1 cellular context compared by ENCODE assay signal in genomic region chr2:46988733-46989481, GRCh38.
TF ChIP-seq lines count a peak whose summit lies in the region.

No MANE protein-coding gene starts in this region.

TF ChIP-seq in HepG2, 621 proteins besides CTCF, POLR2A, EP300 and RAD21 (continued from another document and continues in another):
- TF ChIP-seq USF2 (IDR thresholded peaks at IDR 0.05; ENCODE audit: low read depth, low read length) (no peak), USF2 (CRISPR knock-in tag; IDR thresholded peaks at IDR 0.05; ENCODE audit: borderline replicate concordance) (no peak), ZBTB2 (CRISPR knock-in tag; IDR thresholded peaks at IDR 0.05; ENCODE audit: low read depth) (no peak), ZSCAN9 (CRISPR knock-in tag; IDR thresholded peaks at IDR 0.05; ENCODE audit: borderline replicate concordance) (0 out of 2 replicates have a peak, but pooled peaks have one; percentile 34), RBM22 (optimal IDR thresholded peaks at IDR 0.05; ENCODE audit: low read length) (no peak), MLXIP (CRISPR knock-in tag; IDR thresholded peaks at IDR 0.05; ENCODE audit: borderline replicate concordance) (no peak), GATAD2A (CRISPR knock-in tag; IDR thresholded peaks at IDR 0.05) (peak; percentile 87), GTF3A (CRISPR knock-in tag; conservative IDR thresholded peaks at IDR 0.05) (0 out of 2 replicates have a peak, but pooled peaks have one; percentile 64), NR0B2 (CRISPR knock-in tag; IDR thresholded peaks at IDR 0.05) (no peak), GABPA (IDR thresholded peaks at IDR 0.05; ENCODE audit: low read depth, low read length) (no peak), GABPA (CRISPR knock-in tag; IDR thresholded peaks at IDR 0.05; ENCODE audit: low read depth) (no peak), RCOR2 (CRISPR knock-in tag; IDR thresholded peaks at IDR 0.05) (peak; percentile 61; the same call in 1 of the 2 replicates), E2F5 (CRISPR knock-in tag; conservative IDR thresholded peaks at IDR 0.05) (no peak), ZNF230 (CRISPR knock-in tag; IDR thresholded peaks at IDR 0.05) (no peak), THAP7 (CRISPR knock-in tag; IDR thresholded peaks at IDR 0.05) (no peak), FOXO4 (CRISPR knock-in tag; conservative IDR thresholded peaks at IDR 0.05) (0 out of 2 replicates have a peak, but pooled peaks have one; percentile 2), ZNF142 (CRISPR knock-in tag; IDR thresholded peaks at IDR 0.05) (no peak), RBM39 (IDR thresholded peaks at IDR 0.05; ENCODE audit: low read depth, low read length, poor library complexity, severe bottlenecking) (no peak), HOXA3 (CRISPR knock-in tag; IDR thresholded peaks at IDR 0.05) (peak; percentile 56), MYNN (CRISPR knock-in tag; IDR thresholded peaks at IDR 0.05; ENCODE audit: low read depth) (no peak), ETV6 (CRISPR knock-in tag; conservative IDR thresholded peaks at IDR 0.05) (no peak), TERF1 (CRISPR knock-in tag; IDR thresholded peaks at IDR 0.05) (no peak), ZNF10 (CRISPR knock-in tag; IDR thresholded peaks at IDR 0.05; ENCODE audit: borderline replicate concordance, low read depth) (no peak), PPARG (CRISPR knock-in tag; conservative IDR thresholded peaks at IDR 0.05) (peak; percentile 69), ZNF318 (CRISPR knock-in tag; IDR thresholded peaks at IDR 0.05) (no peak), SNRNP70 (IDR thresholded peaks at IDR 0.05; ENCODE audit: low read depth, low read length) (no peak)
